ENCODE assay signal across 8 cellular contexts in the genomic region with DNA sequence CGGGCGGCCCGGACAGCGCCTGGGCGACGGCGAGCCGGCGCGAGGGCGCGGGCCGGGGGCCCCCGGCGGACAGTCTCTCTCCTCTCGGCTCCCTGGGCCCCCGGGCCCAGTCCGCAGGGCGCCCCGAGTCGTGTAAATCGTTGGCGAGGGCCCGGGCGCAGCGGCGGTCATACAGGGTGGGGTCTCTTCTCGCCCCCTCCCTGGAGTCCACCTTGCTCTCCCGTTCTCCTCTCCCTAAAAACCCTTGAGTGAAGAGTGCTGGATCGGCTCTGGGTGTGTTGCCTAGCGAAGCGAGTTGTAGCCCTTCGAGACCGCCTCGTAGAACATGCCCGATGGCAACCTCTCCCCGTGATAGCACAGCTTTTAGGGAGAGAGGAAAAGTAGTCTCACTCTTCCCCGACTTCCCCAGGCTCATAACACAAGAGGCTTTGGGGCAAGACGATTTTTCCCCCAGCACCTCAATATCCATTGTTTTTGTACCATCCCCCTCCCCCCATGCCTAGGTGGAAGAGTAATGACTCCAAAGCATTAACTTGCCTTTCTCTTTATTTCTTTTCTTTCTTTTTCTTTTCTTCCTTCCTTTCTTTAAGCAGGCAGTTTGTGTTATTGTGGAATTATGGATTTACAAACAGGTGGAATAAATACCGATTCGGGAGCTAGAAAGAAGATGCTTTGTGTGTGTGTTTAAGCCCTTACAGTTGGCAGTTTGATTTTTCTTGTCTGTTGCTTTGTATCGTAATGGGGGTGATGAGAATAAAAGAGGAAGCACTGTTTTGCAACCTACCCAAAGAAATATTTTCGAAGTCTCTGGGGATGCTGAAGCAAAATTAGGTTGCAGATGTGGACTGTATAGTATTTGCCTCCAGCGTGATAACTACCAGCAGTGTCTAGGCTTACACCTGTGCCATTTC. TPM values are rescaled to one million over a fixed set of nuclear protein-coding genes. Genes with fewer than 3 reads are reported as not detected.
DNase-seq lines count a peak whose midpoint lies in the region; ATAC-seq and TF ChIP-seq lines count a peak whose summit lies in the region.

No MANE protein-coding gene starts in this region.

- no peak overlapping the region for H2AFZ ChIP-seq in PC-3 (ENCODE audit: low read length)

- WGBS in adrenal gland, 4 donors: 0 to 1% (median 0%) methylated on average over 9 to 44 of the region's 44 CpGs
- WGBS in right cardiac atrium: under 1% methylated on average over 44 of the region's 44 CpGs

- H3K9ac ChIP-seq in PC-3 (ENCODE audit: low read length): peak overlapping the region; percentile 69

- no peaks in the 10 kb centered on the region for H3K27me3 ChIP-seq in PC-3 (ENCODE audit: low read length)
- H3K27me3 ChIP-seq in adrenal gland: no peaks in the 10 kb centered on the region
- H3K27me3 ChIP-seq in right cardiac atrium (ENCODE audit: control insufficient read depth, insufficient read depth): no peaks in the 10 kb centered on the region

- H3F3A ChIP-seq in PC-3 (ENCODE audit: low read length, unreplicated experiment): no peaks in the 10 kb centered on the region

- H4K20me1 ChIP-seq in PC-3 (ENCODE audit: low read length): peaks cover 8% of the 10 kb centered on the region; the same call in 1 of the 2 replicates

- H3K4me1 ChIP-seq in PC-3 (ENCODE audit: insufficient read depth, low read length) (peaks cover 40% of the 10 kb centered on the region), adrenal gland (replicated peaks in 1 of 2) (peaks cover 14 to 44% of the 10 kb centered on the region in 2 donors), right cardiac atrium (ENCODE audit: control insufficient read depth, insufficient read depth, low read length) (peaks cover 3% of the 10 kb centered on the region)

- TF ChIP-seq CTCF in PC-3 (conservative IDR thresholded peaks at IDR 0.05; ENCODE audit: low read depth, low read length): no peak
- TF ChIP-seq CTCF in adrenal gland (IDR thresholded peaks at IDR 0.05): no peak

- TF ChIP-seq POLR2A in adrenal gland (IDR thresholded peaks at IDR 0.05): no peak

- POLR2A ChIA-PET in PC-3 (lab: Charles Lee; ENCODE audit: unreplicated experiment): no interaction called here

- H3K27ac ChIP-seq in PC-3 (ENCODE audit: low read length) (0 out of 2 replicates have a peak overlapping the region, but pooled peaks have one; percentile 17), adrenal gland (peak overlapping the region; percentile 63 to 100 (median 91)), right cardiac atrium (ENCODE audit: low read length) (peak overlapping the region; percentile 98)

- BruUV-seq in PC-3 (replicated peaks; lab: Mats Ljungman, UMichigan): TSS peak; percentile 50

- peaks cover 61% of the 10 kb centered on the region for H3K79me2 ChIP-seq in PC-3 (ENCODE audit: low read length)

- H3K9me3 ChIP-seq in PC-3 (ENCODE audit: low read length) (no peaks in the 10 kb centered on the region), adrenal gland (replicated peaks in 1 of 3) (no peaks in the 10 kb centered on the region), right cardiac atrium (ENCODE audit: control insufficient read depth, low read length) (no peaks in the 10 kb centered on the region)

- no peaks in the 10 kb centered on the region for H3K9me2 ChIP-seq in PC-3 (replicated peaks; ENCODE audit: low read length)

- peak overlapping the region; percentile 85 for H3K4me2 ChIP-seq in PC-3 (ENCODE audit: low read length)

- intact Hi-C loops in PC-3 (cut with micrococcal nuclease): loop anchor here (2.0 to 5.0 kb wide), 5 partner anchors 38 to 613 kb away; no protein-coding TSS in a partner anchor
- intact Hi-C loops in adrenal gland (cut with DNase I): no loop called here
- intact Hi-C loops in right cardiac atrium (cut with DNase I): loop anchor here in 1 of 4 donors (10.0 kb wide), 1 partner anchor 55 kb away; no protein-coding TSS in a partner anchor

- H3K4me3 ChIP-seq in PC-3 (ENCODE audit: low read length) (peak overlapping the region; percentile 83), adrenal gland (peak overlapping the region in 3 of 4 donors; percentile 52 to 94 (median 63)), right cardiac atrium (ENCODE audit: low read length) (peak overlapping the region; percentile 99)

- CTCF ChIA-PET in PC-3 (lab: Charles Lee): interaction anchor here (0.6 kb wide), 1 partner anchor 25 kb away, joined by 5 read pairs; no protein-coding TSS in a partner anchor

- DNase-seq in DMS53 (lab: John Stamatoyannopoulos, UW) (peak; percentile 84), PC-3 (peak; percentile 21), adrenal gland (peak; percentile 39 to 73 (median 49)), right cardiac atrium (peak; percentile 49 to 78 (median 68)), putamen (ENCODE audit: low spot score) (peak; percentile 34)
- DNase-seq in stimulated activated naive CD4-positive, alpha-beta T cell treated with Interleukin-2 at 50 U/mL for 16 hours (lab: John Stamatoyannopoulos, UW): no peak

- no peaks in the 10 kb centered on the region for H3K36me3 ChIP-seq in PC-3 (ENCODE audit: low read depth, low read length)
- no peaks in the 10 kb centered on the region for H3K36me3 ChIP-seq in adrenal gland (replicated peaks in 1 of 2)

- peak; percentile 25 for ATAC-seq in GM19438 (IDR thresholded peaks at IDR 0.05; ENCODE audit: low read depth, unreplicated experiment)
- peak; percentile 26 for ATAC-seq in HG03439 (IDR thresholded peaks at IDR 0.05; ENCODE audit: unreplicated experiment)
- ATAC-seq in PC-3: no peak
- ATAC-seq in right cardiac atrium: no peak

RNA-seq across cellular contexts. Expression of a gene that starts 0.8 kb away (rescaled TPM):
- 11.4 and 14.3 TPM in 2 replicates for total RNA-seq in PC-3 (2014; rRNA removed)
- 10 to 100 TPM; 24.1 to 78.2 (median 37.1) TPM for total RNA-seq in adrenal gland
- polyA plus RNA-seq in adrenal gland: 10 to 100 TPM; 16.4 to 43.3 (median 16.7) TPM
- total RNA-seq in right cardiac atrium: 10 to 100 TPM; 49.4 to 60.7 (median 52.1) TPM
- 24.8 TPM for polyA plus RNA-seq in right cardiac atrium

RNA-seq across cellular contexts. Expression of a gene that starts 1.2 kb away (rescaled TPM):
- total RNA-seq in PC-3 (2014; rRNA removed): 12.0 and 19.6 TPM in 2 replicates
- total RNA-seq in adrenal gland: 10 to 100 TPM; 14.5 to 51.7 (median 39.8) TPM
- polyA plus RNA-seq in adrenal gland: 10 to 100 TPM; 46.5 to 86.9 (median 50.8) TPM
- total RNA-seq in right cardiac atrium: 10 to 100 TPM; 24.5 to 27.8 (median 26.9) TPM
- polyA plus RNA-seq in right cardiac atrium: 30.0 TPM

RNA-seq across cellular contexts. Expression of a gene that starts 48.5 kb away (rescaled TPM):
- total RNA-seq in PC-3 (2014; rRNA removed) (19.4 and 24.4 TPM in 2 replicates), adrenal gland (100 to 1,000 TPM in 1 of 8 donors, 10 to 100 TPM in 7; 16.8 to 108 (median 41.3) TPM), right cardiac atrium (10 to 100 TPM; 61.5 to 82.7 (median 76.2) TPM)
- polyA plus RNA-seq in adrenal gland (10 to 100 TPM; 39.7 to 75.1 (median 47.0) TPM), right cardiac atrium (39.8 TPM)

Comparison
In these comparisons a context has a peak if more than half of its experiments do, and no peak if none do; other contexts are left out.
1. ATAC-seq: peak in GM19438 (single experiment) and HG03439 (single experiment); none in PC-3 (single experiment) and right cardiac atrium (0 of 2).
2. H3K27ac ChIP-seq: peak in every context shown above with its lines; median percentile 98 in right cardiac atrium; 91 in adrenal gland; 17 in PC-3.
3. Peak in every context shown above with its lines, with median percentiles within 50 percentile points of each other: H3K4me3 ChIP-seq.